In the genomic region with DNA sequence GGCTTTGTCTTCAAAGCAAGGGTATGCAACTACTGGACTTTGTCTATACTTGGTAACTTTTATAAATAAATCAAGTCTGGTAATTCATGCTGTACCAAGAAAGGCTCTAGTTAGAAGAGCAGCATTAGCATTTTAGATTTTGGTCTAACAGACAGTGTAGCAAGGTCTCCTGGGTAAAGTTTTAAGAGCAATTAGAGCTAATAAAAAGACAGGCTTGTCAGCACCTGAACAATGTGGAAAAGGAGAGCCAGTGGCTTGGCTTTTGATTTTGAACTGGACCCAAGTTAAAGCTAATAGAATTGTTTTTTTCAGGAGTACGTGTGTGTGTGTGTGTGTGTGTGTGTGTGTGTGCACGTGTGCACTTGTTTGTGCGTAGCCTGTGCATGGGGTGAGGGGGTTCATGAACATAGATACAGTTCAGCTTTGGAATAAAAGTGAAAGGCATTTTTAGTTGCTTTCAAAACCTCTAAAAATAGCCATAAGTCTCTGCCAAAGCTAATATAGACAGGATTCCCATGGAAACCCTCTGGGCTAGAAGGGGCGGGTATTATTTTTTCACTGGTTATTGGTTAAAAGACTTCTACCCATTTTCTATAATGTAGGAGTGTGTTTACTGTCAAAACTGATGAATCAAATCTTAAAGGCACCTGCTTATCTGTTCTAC, we compare ENCODE assay signal across 1 cellular context.
TF ChIP-seq lines count a peak whose summit lies in the region.

No MANE protein-coding gene starts in this region.

TF ChIP-seq in GM12878, 131 proteins besides CTCF, POLR2A, EP300 and RAD21 (continued from another document):
- TF ChIP-seq, protein P1, sequence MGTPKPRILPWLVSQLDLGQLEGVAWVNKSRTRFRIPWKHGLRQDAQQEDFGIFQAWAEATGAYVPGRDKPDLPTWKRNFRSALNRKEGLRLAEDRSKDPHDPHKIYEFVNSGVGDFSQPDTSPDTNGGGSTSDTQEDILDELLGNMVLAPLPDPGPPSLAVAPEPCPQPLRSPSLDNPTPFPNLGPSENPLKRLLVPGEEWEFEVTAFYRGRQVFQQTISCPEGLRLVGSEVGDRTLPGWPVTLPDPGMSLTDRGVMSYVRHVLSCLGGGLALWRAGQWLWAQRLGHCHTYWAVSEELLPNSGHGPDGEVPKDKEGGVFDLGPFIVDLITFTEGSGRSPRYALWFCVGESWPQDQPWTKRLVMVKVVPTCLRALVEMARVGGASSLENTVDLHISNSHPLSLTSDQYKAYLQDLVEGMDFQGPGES (IDR thresholded peaks at IDR 0.05) = no peak
